In the genomic region with DNA sequence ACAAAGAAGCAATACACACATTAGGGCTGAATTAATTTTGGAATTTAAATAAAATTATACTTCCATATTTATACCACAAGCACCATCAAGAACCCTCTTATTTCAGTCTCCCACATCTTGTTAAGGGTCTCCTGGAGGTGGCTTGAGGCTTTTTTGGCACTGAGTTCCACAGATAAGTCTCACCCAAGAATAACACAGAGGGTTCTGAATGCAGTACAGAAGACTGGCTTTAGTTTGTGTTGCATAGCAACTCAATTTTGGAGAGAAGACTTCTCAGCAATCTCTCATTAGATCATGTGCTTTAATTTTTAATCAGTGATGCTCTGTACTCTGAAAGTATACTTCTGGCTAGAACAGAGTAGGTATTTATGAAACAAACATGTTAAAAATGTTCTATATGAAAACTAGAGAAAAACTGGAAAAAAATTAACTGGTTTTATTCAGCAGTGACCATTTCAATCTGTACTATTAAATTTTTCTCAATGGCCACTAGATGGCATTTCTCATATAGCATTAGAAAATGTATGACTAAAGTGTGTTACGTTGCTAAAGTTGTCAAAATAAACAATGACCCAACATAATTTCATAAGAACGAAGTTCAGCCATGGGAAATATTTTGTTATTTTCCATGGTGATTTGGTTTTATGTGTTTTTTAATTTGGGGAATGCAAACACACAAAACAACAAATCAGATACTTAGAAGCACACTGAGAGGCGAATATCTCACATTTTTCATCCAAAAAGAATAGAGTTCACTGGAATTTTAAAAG, we compare ENCODE assay signal across 8 cellular contexts. TPM values are rescaled to one million over a fixed set of nuclear protein-coding genes. Genes with fewer than 3 reads are reported as not detected.
DNase-seq lines count a peak whose midpoint lies in the region; ATAC-seq lines count a peak whose summit lies in the region.

No MANE protein-coding gene starts in this region.

- H3K14ac ChIP-seq in mesenchymal stem cell (ENCODE audit: low read length in 2 of 2): no peak overlapping the region

- no peak overlapping the region for H2BK12ac ChIP-seq in mesenchymal stem cell (ENCODE audit: low read length in 2 of 2)

- ATAC-seq in HG03520 (IDR thresholded peaks at IDR 0.05; ENCODE audit: unreplicated experiment) (no peak), HG03469 (IDR thresholded peaks at IDR 0.05; ENCODE audit: unreplicated experiment) (no peak)

- WGBS in mesenchymal stem cell: no CpG with 5 or more reads among the region's 3 CpGs

- H3K4me3 ChIP-seq in mesenchymal stem cell (ENCODE audit: insufficient read depth in 1 of 2, low read depth in 1 of 2, low read length in 2 of 2): no peak overlapping the region

- no peak overlapping the region for H4K8ac ChIP-seq in mesenchymal stem cell (ENCODE audit: low read length)

- no peak overlapping the region for H2AK5ac ChIP-seq in mesenchymal stem cell (ENCODE audit: low read length, severe bottlenecking)

- peak; percentile 23 for DNase-seq in NCI-H2171 treated with DMSO at 0.1 percent for 48 hours (lab: John Stamatoyannopoulos, UW)
- no peak for DNase-seq in NCI-H2171 (lab: John Stamatoyannopoulos, UW)
- peak; percentile 64 for DNase-seq in NCI-H69 (lab: John Stamatoyannopoulos, UW)
- peak; percentile 96 for DNase-seq in dedifferentiated amniotic fluid mesenchymal stem cell (ENCODE audit: extremely low spot score)
- DNase-seq in mesenchymal stem cell: peak; percentile 91
- no peak for DNase-seq in stimulated activated CD4-positive, alpha-beta T cell treated with anti-CD3 and anti-CD28 coated beads, Interleukin-1b, Interleukin-23, amount 100 ng/mL, for 48 hours

- H2BK15ac ChIP-seq in mesenchymal stem cell (ENCODE audit: low read depth, poor library complexity, severe bottlenecking): no peak overlapping the region

- no peak overlapping the region for H2BK5ac ChIP-seq in mesenchymal stem cell (ENCODE audit: low read depth, low read length, poor library complexity, severe bottlenecking)

- no peak overlapping the region for H3K18ac ChIP-seq in mesenchymal stem cell (ENCODE audit: low read depth in 1 of 2, low read length in 2 of 2)

- H3K23ac ChIP-seq in mesenchymal stem cell (ENCODE audit: low read length in 2 of 2): no peak overlapping the region

- no peaks in the 10 kb centered on the region for H3K27me3 ChIP-seq in mesenchymal stem cell (ENCODE audit: control insufficient read depth in 1 of 2, insufficient read depth in 1 of 2, low read length in 2 of 2)

- H3K4me1 ChIP-seq in mesenchymal stem cell (ENCODE audit: control insufficient read depth, insufficient read depth, low read depth, low read length): peaks cover 2% of the 10 kb centered on the region

- no peaks in the 10 kb centered on the region for H3K79me1 ChIP-seq in mesenchymal stem cell (replicated peaks; ENCODE audit: low read length, poor library complexity, severe bottlenecking)

- no peak overlapping the region for H2AFZ ChIP-seq in mesenchymal stem cell (ENCODE audit: low read depth, low read length)

- H3K27ac ChIP-seq in mesenchymal stem cell (ENCODE audit: low read length, poor library complexity, severe bottlenecking): no peak overlapping the region

- H3K36me3 ChIP-seq in mesenchymal stem cell (ENCODE audit: control insufficient read depth in 1 of 2, insufficient read depth in 2 of 2, low read depth in 1 of 2, low read length in 2 of 2): no peaks in the 10 kb centered on the region

- H2BK120ac ChIP-seq in mesenchymal stem cell (ENCODE audit: low read depth, low read length): no peak overlapping the region

- peak overlapping the region; percentile 90 for H3K9ac ChIP-seq in mesenchymal stem cell (ENCODE audit: low read length)

- no peak overlapping the region for H4K91ac ChIP-seq in mesenchymal stem cell (ENCODE audit: low read length)

- H3K4me2 ChIP-seq in mesenchymal stem cell (ENCODE audit: low read length, poor library complexity, severe bottlenecking): no peak overlapping the region

- H3K4ac ChIP-seq in mesenchymal stem cell (ENCODE audit: low read depth in 1 of 2, low read length in 2 of 2): no peak overlapping the region

- no peaks in the 10 kb centered on the region for H3K9me3 ChIP-seq in mesenchymal stem cell (ENCODE audit: control insufficient read depth, low read length)

RNA-seq across cellular contexts. Expression of gene MAP7, which starts 32.7 kb away (rescaled TPM):
- polyA plus RNA-seq in mesenchymal stem cell (2013, experiment 1 of 2): 0.61 TPM
- 0.55 TPM for polyA plus RNA-seq in mesenchymal stem cell (2013, experiment 2 of 2)

Comparison
In these comparisons a context has a peak if more than half of its experiments do, and no peak if none do; other contexts are left out.
1. DNase-seq: peak in NCI-H2171 treated with DMSO at 0.1 percent for 48 hours (single experiment), NCI-H69 (single experiment), dedifferentiated amniotic fluid mesenchymal stem cell (single experiment) and mesenchymal stem cell (single experiment); none in NCI-H2171 (single experiment) and stimulated activated CD4-positive, alpha-beta T cell treated with anti-CD3 and anti-CD28 coated beads, Interleukin-1b, Interleukin-23, amount 100 ng/mL, for 48 hours (single experiment).